ENCODE assay signal across 11 cellular contexts in the genomic region with DNA sequence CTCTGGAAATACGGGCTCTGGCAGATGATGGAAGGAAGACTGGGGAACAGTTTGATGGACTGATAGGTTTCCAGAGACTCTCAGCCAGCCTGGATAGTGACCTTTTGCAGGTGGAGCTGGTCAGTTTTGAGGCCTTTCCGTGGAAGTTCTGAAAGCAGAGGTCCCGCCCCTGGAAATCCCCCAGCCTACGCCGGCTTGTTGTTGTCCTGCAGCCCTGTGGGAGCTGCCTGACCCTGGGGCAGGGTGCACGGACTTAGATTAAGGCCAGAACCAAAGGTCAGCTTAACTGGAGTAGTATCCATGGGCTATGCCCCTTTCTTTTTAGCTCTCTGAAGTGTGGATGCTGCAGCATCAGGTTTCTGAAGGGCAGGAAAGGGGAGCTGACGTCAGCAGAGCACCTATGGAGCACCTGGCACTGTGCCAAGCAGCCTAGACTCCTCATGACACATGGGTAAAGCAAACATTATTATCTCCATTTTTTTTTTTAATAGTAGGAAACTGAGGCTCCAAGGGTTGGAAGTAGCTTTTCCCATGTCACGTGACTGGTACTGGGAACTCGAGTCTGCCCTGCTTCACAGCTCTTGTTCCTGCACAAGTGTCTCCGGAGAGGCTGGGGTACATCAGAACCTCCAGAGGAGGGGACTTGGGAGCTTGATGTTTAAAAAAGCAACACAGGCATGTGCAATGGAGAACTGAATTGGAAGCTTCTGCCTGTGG. TPM values are rescaled to one million over a fixed set of nuclear protein-coding genes. Genes with fewer than 3 reads are reported as not detected.
DNase-seq lines count a peak whose midpoint lies in the region; ATAC-seq and TF ChIP-seq lines count a peak whose summit lies in the region.
"Had no signal": no experiment of that assay in that cellular context is flagged by ENCODE, and none has a peak within 500 bp of the region (broad histone marks: within the 10 kb centered on the region; RNA-seq: fewer than 3 reads in every experiment).

No MANE protein-coding gene starts in this region.

- H3K79me2 ChIP-seq in PC-9 (ENCODE audit: low read depth): no peaks in the 10 kb centered on the region
- H3K79me2 ChIP-seq: parathyroid adenoma had no signal

- H3K4me3 ChIP-seq in PC-9: no peak overlapping the region

- peaks cover 40% of the 10 kb centered on the region for H3F3A ChIP-seq in PC-9 (ENCODE audit: insufficient read depth, low read depth)

- no peak for ATAC-seq in HG02973 (IDR thresholded peaks at IDR 0.05; ENCODE audit: unreplicated experiment)
- ATAC-seq in HG03135 (IDR thresholded peaks at IDR 0.05; ENCODE audit: unreplicated experiment): no peak

- no peaks in the 10 kb centered on the region for H3K9me3 Mint-ChIP-seq in Calu3 (ENCODE audit: low read depth, unreplicated experiment)
- H3K9me3 Mint-ChIP-seq: central memory CD8-positive, alpha-beta T cell had no signal

- peak overlapping the region; percentile 46 for H3K4me2 ChIP-seq in PC-9

- no peaks in the 10 kb centered on the region for H3K36me3 ChIP-seq in PC-9 (ENCODE audit: low read depth)

- H4K20me1 ChIP-seq in PC-9 (ENCODE audit: insufficient read depth): no peaks in the 10 kb centered on the region

- TF ChIP-seq CTCF in Calu3 (IDR thresholded peaks at IDR 0.05; ENCODE audit: unreplicated experiment): no peak
- no peak for TF ChIP-seq CTCF in PC-9 (conservative IDR thresholded peaks at IDR 0.05)
- no peak for TF ChIP-seq CTCF in GM20000 (IDR thresholded peaks at IDR 0.05; ENCODE audit: extremely low read depth, missing control alignments)

- CTCF ChIA-PET in Calu3 (lab: Charles Lee): interaction anchor here (0.8 to 2.2 kb wide), 8 partner anchors 9 to 84 kb away, joined by 3 to 8 read pairs (median 6); no protein-coding TSS in a partner anchor
- CTCF ChIA-PET in PC-9 (lab: Charles Lee): interaction anchor here (1.0 kb wide), 1 partner anchor 13 kb away, joined by 3 read pairs; no protein-coding TSS in a partner anchor

- H2AFZ ChIP-seq in PC-9: no peak overlapping the region
- H2AFZ ChIP-seq: parathyroid adenoma had no signal

- H3K36me3 Mint-ChIP-seq in Calu3 (ENCODE audit: insufficient read depth, unreplicated experiment): peaks cover 11% of the 10 kb centered on the region

- DNase-seq in Calu3 (peak; percentile 73), NCI-H1092 treated with DMSO at 0.1 percent for 48 hours (lab: John Stamatoyannopoulos, UW) (peak; percentile 69), PC-9 (peak; percentile 75 to 89), kidney glomerular epithelial cell (lab: John Stamatoyannopoulos, UW) (peak; percentile 8), GM20000 (ENCODE audit: low spot score) (no peak), NAMALWA (ENCODE audit: low spot score) (no peak)
- DNase-seq: DND-41 had no signal

- peaks cover 44% of the 10 kb centered on the region for H3K4me1 Mint-ChIP-seq in Calu3 (ENCODE audit: low read depth, unreplicated experiment)

- no peaks in the 10 kb centered on the region for H3K27me3 ChIP-seq in PC-9 (ENCODE audit: insufficient read depth, low read depth)

- peak overlapping the region; percentile 91 for H3K27ac ChIP-seq in PC-9
- H3K27ac ChIP-seq: parathyroid adenoma had no signal

- H3K27me3 Mint-ChIP-seq in Calu3 (ENCODE audit: unreplicated experiment): no peaks in the 10 kb centered on the region
- H3K27me3 Mint-ChIP-seq: central memory CD8-positive, alpha-beta T cell had no signal

- BruUV-seq in Calu3 (replicated peaks; lab: Mats Ljungman, UMichigan) (no TSS peak), PC-9 (replicated peaks; lab: Mats Ljungman, UMichigan) (no TSS peak)

- no peak overlapping the region for H3K4me3 Mint-ChIP-seq in Calu3 (ENCODE audit: low read depth, unreplicated experiment)
- H3K4me3 Mint-ChIP-seq: central memory CD8-positive, alpha-beta T cell had no signal

- peaks cover 66% of the 10 kb centered on the region for H3K4me1 ChIP-seq in PC-9 (replicated peaks; ENCODE audit: insufficient read depth)
- H3K4me1 ChIP-seq: parathyroid adenoma had no signal

- H3K9me2 ChIP-seq in PC-9 (ENCODE audit: insufficient read depth): no peaks in the 10 kb centered on the region

- peak overlapping the region; percentile 52 for H3K27ac Mint-ChIP-seq in Calu3 (ENCODE audit: unreplicated experiment)

- intact Hi-C loops in Calu3 (cut with micrococcal nuclease; ENCODE audit: unreplicated experiment): no loop called here
- intact Hi-C loops in PC-9 (cut with micrococcal nuclease; ENCODE audit: unreplicated experiment): no loop called here

- no peaks in the 10 kb centered on the region for H3K9me3 ChIP-seq in PC-9 (ENCODE audit: insufficient read depth, low read depth)

- POLR2A ChIA-PET in PC-9 (lab: Charles Lee; ENCODE audit: unreplicated experiment): interaction anchor here (0.5 to 0.7 kb wide), 5 partner anchors 8 to 29 kb away, joined by 4 to 9 read pairs (median 4); no protein-coding TSS in a partner anchor

RNA-seq across cellular contexts. Expression of a gene that starts 38.5 kb away (rescaled TPM):
- 11.4 and 12.2 TPM in 2 replicates for total RNA-seq in Calu3 (2022)
- 21.2 and 23.4 TPM in 2 replicates for total RNA-seq in PC-9 (2021)

Comparison
In these comparisons a context has a peak if more than half of its experiments do, and no peak if none do; other contexts are left out.
1. DNase-seq: peak in Calu3 (single experiment), NCI-H1092 treated with DMSO at 0.1 percent for 48 hours (single experiment), PC-9 (2 of 2) and kidney glomerular epithelial cell (single experiment); none in GM20000 (single experiment) and NAMALWA (single experiment).